Comparison of ENCODE assay signal across 8 cellular contexts in genomic region chr10:73744690-73744994, GRCh38. TPM values are rescaled to one million over a fixed set of nuclear protein-coding genes. Genes with fewer than 3 reads are reported as not detected.
DNase-seq lines count a peak whose midpoint lies in the region; ATAC-seq and TF ChIP-seq lines count a peak whose summit lies in the region.

No MANE protein-coding gene starts in this region.

- peak overlapping the region; percentile 89 for H3K4me2 ChIP-seq in PC-9

- peaks cover 9% of the 10 kb centered on the region; the same call in 1 of the 2 replicates for H4K20me1 ChIP-seq in PC-9 (ENCODE audit: insufficient read depth)

- WGBS in heart right ventricle, 2 donors = 0 to 1% methylated on average over 9 of the region's 9 CpGs

- H3K9me3 ChIP-seq in PC-9 (ENCODE audit: insufficient read depth, low read depth) (no peaks in the 10 kb centered on the region), heart right ventricle (no peaks in the 10 kb centered on the region)

- H3K27me3 ChIP-seq in PC-9 (ENCODE audit: insufficient read depth, low read depth) (no peaks in the 10 kb centered on the region), heart right ventricle (no peaks in the 10 kb centered on the region)

- POLR2A ChIA-PET in PC-9 (lab: Charles Lee; ENCODE audit: unreplicated experiment) = interaction anchor here (0.5 to 0.6 kb wide), 2 partner anchors 18 to 172 kb away, joined by 3 read pairs; no protein-coding TSS in a partner anchor

- CTCF ChIA-PET in PC-9 (lab: Charles Lee) = no interaction called here

- H3K36me3 ChIP-seq in PC-9 (ENCODE audit: low read depth) = peaks cover 36% of the 10 kb centered on the region
- peaks cover 0 to 51% (median 28%) of the 10 kb centered on the region in 9 donors for H3K36me3 ChIP-seq in heart right ventricle

- H2AFZ ChIP-seq in PC-9 = peak overlapping the region; percentile 90

- H3K4me1 ChIP-seq in PC-9 (replicated peaks; ENCODE audit: insufficient read depth) (peaks cover 36% of the 10 kb centered on the region), heart right ventricle (peaks cover 15 to 59% (median 45%) of the 10 kb centered on the region in 9 donors)

- no peaks in the 10 kb centered on the region; the same call in 1 of the 2 replicates for H3K9me2 ChIP-seq in PC-9 (ENCODE audit: insufficient read depth)

- ATAC-seq in Right ventricle myocardium inferior (peak; percentile 21), HG02981 (IDR thresholded peaks at IDR 0.05; ENCODE audit: unreplicated experiment) (peak; percentile 23), heart right ventricle (peak in 7 of 8 donors; percentile 9 to 44 (median 40))

- peaks cover 30% of the 10 kb centered on the region for H3F3A ChIP-seq in PC-9 (ENCODE audit: insufficient read depth, low read depth)

- DNase-seq in Right ventricle myocardium inferior (ENCODE audit: missing footprints) (no peak), cardiac septum (ENCODE audit: low spot score) (no peak), PC-9 (peak in 1 of 2 experiments; percentile 62), heart right ventricle (no peak), retinal pigment epithelial cell (ENCODE audit: low read depth) (no peak), superior temporal gyrus (ENCODE audit: extremely low spot score) (no peak)
- peak; percentile 71 for DNase-seq in activated naive CD4-positive, alpha-beta T cell treated with anti-CD3 and anti-CD28 coated beads, Interleukin-2, amount 50 U/mL, for 16 hours

- TF ChIP-seq CTCF in PC-9 (conservative IDR thresholded peaks at IDR 0.05) (no peak), heart right ventricle (IDR thresholded peaks at IDR 0.05) (no peak), retinal pigment epithelial cell (conservative IDR thresholded peaks at IDR 0.05; ENCODE audit: low read depth, low read length) (no peak)

- BruUV-seq in PC-9 (replicated peaks; lab: Mats Ljungman, UMichigan) = TSS peak; percentile 75

- H3K79me2 ChIP-seq in PC-9 (ENCODE audit: low read depth) = peaks cover 75% of the 10 kb centered on the region

- H3K27ac ChIP-seq in PC-9 (peak overlapping the region; percentile 88), heart right ventricle (peak overlapping the region; percentile 83 to 99 (median 92))

- intact Hi-C loops in Right ventricle myocardium inferior (cut with DNase I) (loop anchor here (2.0 to 5.0 kb wide), 2 partner anchors 40 to 97 kb away; partner anchors contain the start of gene ZSWIM8), cardiac septum (cut with DNase I) (no loop called here), PC-9 (cut with micrococcal nuclease; ENCODE audit: unreplicated experiment) (loop anchor here (1.0 kb wide), 1 partner anchor 41 kb away; the partner anchor contains the start of gene ZSWIM8), heart right ventricle (cut with DNase I) (loop anchor here in 2 of 10 donors (1.0 to 5.0 kb wide), 3 partner anchors 28 to 92 kb away; partner anchors contain the start of gene ZSWIM8 (in 1 of the 2))

- H3K4me3 ChIP-seq in PC-9 = peak overlapping the region; percentile 69
- peak overlapping the region; percentile 69 to 94 (median 83) for H3K4me3 ChIP-seq in heart right ventricle
- H3K4me3 ChIP-seq in retinal pigment epithelial cell (ENCODE audit: low read length) = peak overlapping the region; percentile 98

RNA-seq across cellular contexts. Expression of gene SEC24C, which starts 0.5 kb away (rescaled TPM):
- total RNA-seq in Right ventricle myocardium inferior = 46.4 TPM
- total RNA-seq in cardiac septum = 55.1 TPM
- total RNA-seq in PC-9 (2021) = 83.1 and 105 TPM in 2 replicates
- 10 to 100 TPM; 44.5 to 59.7 (median 51.5) TPM for total RNA-seq in heart right ventricle
- polyA plus RNA-seq in heart right ventricle = 10 to 100 TPM; 33.4 to 34.6 TPM

RNA-seq across cellular contexts. Expression of gene CHCHD1, which starts 37.2 kb away (rescaled TPM):
- total RNA-seq in Right ventricle myocardium inferior (30.8 TPM), cardiac septum (19.5 TPM), PC-9 (2021) (44.1 and 44.5 TPM in 2 replicates), heart right ventricle (10 to 100 TPM; 18.6 to 31.4 (median 21.5) TPM)
- polyA plus RNA-seq in heart right ventricle = 10 to 100 TPM; 48.2 to 82.1 TPM

RNA-seq across cellular contexts. Expression of gene ZSWIM8, which starts 40.8 kb away (rescaled TPM):
- total RNA-seq in Right ventricle myocardium inferior (45.3 TPM), cardiac septum (57.1 TPM), PC-9 (2021) (49.2 and 70.0 TPM in 2 replicates), heart right ventricle (10 to 100 TPM; 35.2 to 72.5 (median 43.5) TPM)
- polyA plus RNA-seq in heart right ventricle = 100 to 1,000 TPM in 1 of 2 donors, 10 to 100 TPM in 1; 64.1 to 139 TPM

RNA-seq across cellular contexts. Expression of gene AGAP5, which starts 46.7 kb away (rescaled TPM):
- total RNA-seq in Right ventricle myocardium inferior = 2.6 TPM
- 5.2 TPM for total RNA-seq in cardiac septum
- 13.4 and 14.0 TPM in 2 replicates for total RNA-seq in PC-9 (2021)
- total RNA-seq in heart right ventricle = 1 to 10 TPM; 2.4 to 4.2 (median 3.4) TPM
- polyA plus RNA-seq in heart right ventricle = 10 to 100 TPM in 1 of 2 donors, 1 to 10 TPM in 1; 1.8 to 15.1 TPM
